Comparison of ENCODE assay signal across 11 cellular contexts in genomic region chr6:167700199-167700598, GRCh38.
DNase-seq lines count a peak whose midpoint lies in the region; ATAC-seq and TF ChIP-seq lines count a peak whose summit lies in the region.
"Had no signal": no experiment of that assay in that cellular context is flagged by ENCODE, and none has a peak within 500 bp of the region (broad histone marks: within the 10 kb centered on the region; RNA-seq: fewer than 3 reads in every experiment).

No MANE protein-coding gene starts in this region.

- WGBS in psoas muscle, 3 donors = 83 to 85% (median 85%) methylated on average over 8 of the region's 8 CpGs

- ATAC-seq in psoas muscle (no peak), HG03095 (IDR thresholded peaks at IDR 0.05; ENCODE audit: unreplicated experiment) (no peak), left lobe of liver (no peak)

- CTCF ChIA-PET in Caco-2 (lab: Charles Lee) = no interaction called here
- CTCF ChIA-PET in OCI-LY7 (lab: Charles Lee; ENCODE audit: unreplicated experiment) = no interaction called here

- H3K9me2 ChIP-seq in OCI-LY7 (ENCODE audit: insufficient read depth, low read length) = no peaks in the 10 kb centered on the region

- no peaks in the 10 kb centered on the region for H3K79me2 ChIP-seq in OCI-LY7 (ENCODE audit: insufficient read depth, low read depth, low read length)

- no peaks in the 10 kb centered on the region; the same call in none of the 2 replicates for H3K4me1 ChIP-seq in Caco-2
- peaks cover 13% of the 10 kb centered on the region for H3K4me1 ChIP-seq in OCI-LY7 (ENCODE audit: insufficient read depth, low read length, poor library complexity, severe bottlenecking)
- H3K4me1 ChIP-seq in psoas muscle = no peaks in the 10 kb centered on the region

- H3K4me3 Mint-ChIP-seq in Caco-2 (ENCODE audit: unreplicated experiment) = no peak overlapping the region

- POLR2A ChIA-PET in Caco-2 (lab: Charles Lee) = interaction anchor here (0.6 kb wide), 1 partner anchor 18 kb away, joined by 3 read pairs; no protein-coding TSS in a partner anchor
- POLR2A ChIA-PET in OCI-LY7 (lab: Charles Lee) = interaction anchor here (0.8 to 1.8 kb wide), 5 partner anchors 9 to 195 kb away, joined by 3 to 9 read pairs (median 5); no protein-coding TSS in a partner anchor

- DNase-seq in Caco-2 = no peak
- DNase-seq in OCI-LY7 (ENCODE audit: low spot score) = no peak
- peak; percentile 33 for DNase-seq in epithelial cell of esophagus (ENCODE audit: low read depth)
- DNase-seq in psoas muscle = no peak
- no peak for DNase-seq in left lobe of liver (ENCODE audit: low spot score)
- no peak for DNase-seq in SW 1271 (lab: John Stamatoyannopoulos, UW)
- DNase-seq: DMS79, erythroblast, kidney glomerular epithelial cell, NCI-H524 treated with DMSO at 0.1 percent for 48 hours had no signal

- TF ChIP-seq CTCF in Caco-2 (IDR thresholded peaks at IDR 0.05; ENCODE audit: insufficient read depth in 1 of 2, low read depth in 1 of 2, low read length in 1 of 2, severe bottlenecking in 1 of 2, unreplicated experiment in 1 of 2) (no peak), OCI-LY7 (conservative IDR thresholded peaks at IDR 0.05; ENCODE audit: low read length) (no peak), epithelial cell of esophagus (IDR thresholded peaks at IDR 0.05; ENCODE audit: insufficient read depth, low read depth, low read length, missing control alignments) (no peak), psoas muscle (IDR thresholded peaks at IDR 0.05) (no peak)

- no peak overlapping the region for H3K4me2 ChIP-seq in OCI-LY7 (ENCODE audit: low read length)

- H3K36me3 ChIP-seq in Caco-2 (ENCODE audit: control insufficient read depth, insufficient read depth, low read length) (no peaks in the 10 kb centered on the region), OCI-LY7 (ENCODE audit: insufficient read depth, low read length) (no peaks in the 10 kb centered on the region), psoas muscle (ENCODE audit: insufficient read depth in 1 of 2, low read depth in 1 of 2) (no peaks in the 10 kb centered on the region)

- intact Hi-C loops in Caco-2 (cut with micrococcal nuclease; ENCODE audit: unreplicated experiment) = no loop called here
- intact Hi-C loops in OCI-LY7 (cut with micrococcal nuclease; ENCODE audit: unreplicated experiment) = no loop called here
- intact Hi-C loops in psoas muscle (cut with DNase I) = no loop called here

- no TSS peak for BruUV-seq in Caco-2 (replicated peaks; lab: Mats Ljungman, UMichigan)
- BruUV-seq in OCI-LY7 (replicated peaks; lab: Mats Ljungman, UMichigan) = no TSS peak

- H3K4me3 ChIP-seq in Caco-2 (ENCODE audit: low read depth, low read length) (no peak overlapping the region), OCI-LY7 (ENCODE audit: low read depth, low read length, poor library complexity, severe bottlenecking) (no peak overlapping the region), epithelial cell of esophagus (ENCODE audit: low read length) (no peak overlapping the region), psoas muscle (no peak overlapping the region)

- no peaks in the 10 kb centered on the region for H4K20me1 ChIP-seq in OCI-LY7 (ENCODE audit: insufficient read depth, low read length)

- H2AFZ ChIP-seq in OCI-LY7 (ENCODE audit: low read length) = peak overlapping the region; percentile 99; the same call in 1 of the 2 replicates

- H3K27me3 Mint-ChIP-seq in Caco-2 (ENCODE audit: insufficient read depth, unreplicated experiment) = no peaks in the 10 kb centered on the region

- H3K9me3 Mint-ChIP-seq in Caco-2 (ENCODE audit: unreplicated experiment) = no peaks in the 10 kb centered on the region

- H3K27me3 ChIP-seq in Caco-2 (replicated peaks; ENCODE audit: control insufficient read depth, insufficient read depth, low read length) (no peaks in the 10 kb centered on the region), psoas muscle (ENCODE audit: insufficient read depth in 3 of 3, low read length in 2 of 3) (no peaks in the 10 kb centered on the region)

- H3K27ac ChIP-seq in OCI-LY7 (ENCODE audit: low read depth, low read length, poor library complexity, severe bottlenecking) = no peak overlapping the region
- peak overlapping the region; percentile 71 for H3K27ac ChIP-seq in psoas muscle

- peak overlapping the region; percentile 33 for H3K27ac Mint-ChIP-seq in Caco-2 (ENCODE audit: unreplicated experiment)

- H3K9me3 ChIP-seq in Caco-2 (no peaks in the 10 kb centered on the region), OCI-LY7 (ENCODE audit: low read length) (no peaks in the 10 kb centered on the region), psoas muscle (no peaks in the 10 kb centered on the region)

- peaks cover 7% of the 10 kb centered on the region for H3K4me1 Mint-ChIP-seq in Caco-2 (ENCODE audit: low read depth, unreplicated experiment)

- H3K36me3 Mint-ChIP-seq in Caco-2 (ENCODE audit: insufficient read depth, unreplicated experiment) = no peaks in the 10 kb centered on the region
